ENCODE assay signal across 2 cellular contexts in the genomic region with DNA sequence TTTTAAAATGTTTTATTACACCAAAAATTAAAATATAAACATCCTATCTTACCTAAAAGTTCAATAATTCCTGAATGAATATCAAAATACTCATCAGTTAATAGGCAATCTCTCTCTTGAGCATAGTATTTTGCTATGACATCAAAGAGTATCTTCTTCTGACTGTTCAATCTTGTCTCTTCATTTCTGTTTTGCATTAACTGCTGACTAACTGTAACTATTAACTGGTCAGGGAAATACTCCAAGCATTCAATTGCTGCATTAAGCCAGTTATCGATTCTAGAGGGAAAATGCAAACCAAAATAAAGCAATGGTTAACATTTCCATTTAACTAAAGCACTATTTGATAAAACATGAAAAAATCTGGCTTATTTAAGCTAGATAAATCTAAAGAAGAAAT.
TF ChIP-seq lines count a peak whose summit lies in the region.

No MANE protein-coding gene starts in this region.

TF ChIP-seq in liver, 16 proteins besides CTCF, POLR2A, EP300 and RAD21:
- TF ChIP-seq HNF4A (conservative IDR thresholded peaks at IDR 0.05), result no peak
- TF ChIP-seq YY1 (IDR thresholded peaks at IDR 0.05), result peak; percentile 34
- no peak for TF ChIP-seq JUND (IDR thresholded peaks at IDR 0.05)
- TF ChIP-seq, protein P1, sequence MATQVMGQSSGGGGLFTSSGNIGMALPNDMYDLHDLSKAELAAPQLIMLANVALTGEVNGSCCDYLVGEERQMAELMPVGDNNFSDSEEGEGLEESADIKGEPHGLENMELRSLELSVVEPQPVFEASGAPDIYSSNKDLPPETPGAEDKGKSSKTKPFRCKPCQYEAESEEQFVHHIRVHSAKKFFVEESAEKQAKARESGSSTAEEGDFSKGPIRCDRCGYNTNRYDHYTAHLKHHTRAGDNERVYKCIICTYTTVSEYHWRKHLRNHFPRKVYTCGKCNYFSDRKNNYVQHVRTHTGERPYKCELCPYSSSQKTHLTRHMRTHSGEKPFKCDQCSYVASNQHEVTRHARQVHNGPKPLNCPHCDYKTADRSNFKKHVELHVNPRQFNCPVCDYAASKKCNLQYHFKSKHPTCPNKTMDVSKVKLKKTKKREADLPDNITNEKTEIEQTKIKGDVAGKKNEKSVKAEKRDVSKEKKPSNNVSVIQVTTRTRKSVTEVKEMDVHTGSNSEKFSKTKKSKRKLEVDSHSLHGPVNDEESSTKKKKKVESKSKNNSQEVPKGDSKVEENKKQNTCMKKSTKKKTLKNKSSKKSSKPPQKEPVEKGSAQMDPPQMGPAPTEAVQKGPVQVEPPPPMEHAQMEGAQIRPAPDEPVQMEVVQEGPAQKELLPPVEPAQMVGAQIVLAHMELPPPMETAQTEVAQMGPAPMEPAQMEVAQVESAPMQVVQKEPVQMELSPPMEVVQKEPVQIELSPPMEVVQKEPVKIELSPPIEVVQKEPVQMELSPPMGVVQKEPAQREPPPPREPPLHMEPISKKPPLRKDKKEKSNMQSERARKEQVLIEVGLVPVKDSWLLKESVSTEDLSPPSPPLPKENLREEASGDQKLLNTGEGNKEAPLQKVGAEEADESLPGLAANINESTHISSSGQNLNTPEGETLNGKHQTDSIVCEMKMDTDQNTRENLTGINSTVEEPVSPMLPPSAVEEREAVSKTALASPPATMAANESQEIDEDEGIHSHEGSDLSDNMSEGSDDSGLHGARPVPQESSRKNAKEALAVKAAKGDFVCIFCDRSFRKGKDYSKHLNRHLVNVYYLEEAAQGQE (IDR thresholded peaks at IDR 0.05), result no peak
- TF ChIP-seq ZBTB33 (IDR thresholded peaks at IDR 0.05), result no peak

TF ChIP-seq in HepG2, 621 proteins besides CTCF, POLR2A, EP300 and RAD21:
- no peak for TF ChIP-seq RELA (CRISPR knock-in tag; IDR thresholded peaks at IDR 0.05)
